17 cellular contexts compared by ENCODE assay signal in genomic region chr11:395866-396265, GRCh38. TPM values are rescaled to one million over a fixed set of nuclear protein-coding genes. Genes with fewer than 3 reads are reported as not detected.
DNase-seq lines count a peak whose midpoint lies in the region; ATAC-seq and TF ChIP-seq lines count a peak whose summit lies in the region.
"Had no signal": no experiment of that assay in that cellular context is flagged by ENCODE, and none has a peak within 500 bp of the region (broad histone marks: within the 10 kb centered on the region; RNA-seq: fewer than 3 reads in every experiment).

No MANE protein-coding gene starts in this region.

- H3K4me2 ChIP-seq in DND-41 (ENCODE audit: insufficient read depth, low read length) (no peak overlapping the region), mammary epithelial cell (ENCODE audit: insufficient read depth, low read depth, low read length) (peak overlapping the region; percentile 96), neural progenitor cell (no peak overlapping the region)

- no peak overlapping the region for H3K27ac Mint-ChIP-seq in neural progenitor cell
- H3K27ac Mint-ChIP-seq: activated naive CD4-positive, alpha-beta T cell treated with anti-CD3 and anti-CD28 coated beads for 36 hours; stimulated activated naive B cell treated with anti-CD40 and anti-IgM and Interleukin-4, amounts not matched to agents 10 μg/mL and 1 μg/mL and 100 μg/mL, for 72 hours; WTC11 had no signal

- H3K4me1 ChIP-seq in DND-41 (ENCODE audit: insufficient read depth, low read length) (no peaks in the 10 kb centered on the region), mammary epithelial cell (ENCODE audit: insufficient read depth, low read length) (peaks cover 34% of the 10 kb centered on the region), neural progenitor cell (peaks cover 10% of the 10 kb centered on the region)

- H3K27me3 ChIP-seq in DND-41 (ENCODE audit: insufficient read depth, low read length, poor library complexity) (peaks cover 19% of the 10 kb centered on the region), mammary epithelial cell (ENCODE audit: insufficient read depth, low read length) (no peaks in the 10 kb centered on the region), neural progenitor cell (no peaks in the 10 kb centered on the region)

- no TSS peak for BruUV-seq in mammary epithelial cell (replicated peaks; lab: Mats Ljungman, UMichigan)

- CTCF ChIA-PET in mammary epithelial cell (lab: Charles Lee; ENCODE audit: low non-redundant PET), result no interaction called here

- in situ Hi-C loops in mammary epithelial cell (cut with MboI; ENCODE audit: low sequenced_read_pairs in 2 of 2), result no loop called here

- 51% methylated on average over 8 of the region's 11 CpGs for WGBS in mammary epithelial cell (ENCODE audit: low coverage, missing lambda C conversion rate)

- 0 out of 3 replicates have a peak, but pooled peaks have one; percentile 3 for ATAC-seq in DND-41 (ENCODE audit: insufficient read depth, low read depth)

- TF ChIP-seq CTCF in DND-41 (IDR thresholded peaks at IDR 0.05; ENCODE audit: borderline replicate concordance, extremely low read depth, low read length, poor library complexity, severe bottlenecking), result no peak
- no peak for TF ChIP-seq CTCF in mammary epithelial cell (conservative IDR thresholded peaks at IDR 0.05 in 1 of 2, IDR thresholded peaks at IDR 0.05 in 1 of 2; ENCODE audit: extremely low read depth in 1 of 2, insufficient read depth in 1 of 2, low read depth in 1 of 2, low read length in 2 of 2)
- no peak for TF ChIP-seq CTCF in neural progenitor cell (IDR thresholded peaks at IDR 0.05)

- H3K79me2 ChIP-seq in DND-41 (ENCODE audit: insufficient read depth, low read length) (no peaks in the 10 kb centered on the region), mammary epithelial cell (ENCODE audit: insufficient read depth, low read length) (peaks cover 85% of the 10 kb centered on the region), neural progenitor cell (ENCODE audit: low read depth) (no peaks in the 10 kb centered on the region)

- intact Hi-C loops in mammary epithelial cell (cut with micrococcal nuclease), result loop anchor here (2.0 kb wide), 2 partner anchors 111 to 123 kb away; partner anchors contain the start of gene RNH1
- intact Hi-C loops in head of caudate nucleus (cut with DNase I), result no loop called here

- H3K27ac ChIP-seq in DND-41 (ENCODE audit: low read length) (no peak overlapping the region), mammary epithelial cell (ENCODE audit: insufficient read depth, low read depth, low read length) (no peak overlapping the region), neural progenitor cell (no peak overlapping the region)
- H3K27ac ChIP-seq: brain microvascular endothelial cell, uterus had no signal

- no peak overlapping the region for H3K4me3 ChIP-seq in DND-41 (ENCODE audit: low read depth in 1 of 2, low read length in 2 of 2)
- peak overlapping the region; percentile 51 to 75 (median 71) for H3K4me3 ChIP-seq in mammary epithelial cell (replicated peaks in 1 of 3; ENCODE audit: insufficient read depth in 1 of 3, low read depth in 2 of 3, low read length in 3 of 3)
- H3K4me3 ChIP-seq in neural progenitor cell, result no peak overlapping the region
- H3K4me3 ChIP-seq: uterus had no signal

- peaks cover 9% of the 10 kb centered on the region for H3K9me3 Mint-ChIP-seq in neural progenitor cell
- H3K9me3 Mint-ChIP-seq: stimulated activated naive B cell treated with anti-CD40 and anti-IgM and Interleukin-4, amounts not matched to agents 10 μg/mL and 1 μg/mL and 100 μg/mL, for 72 hours had no signal

- dilution Hi-C loops in mammary epithelial cell (cut with HindIII; ENCODE audit: low sequenced_read_pairs), result no loop called here

- H3K9ac ChIP-seq in DND-41 (ENCODE audit: low read depth, low read length), result no peak overlapping the region
- no peak overlapping the region for H3K9ac ChIP-seq in mammary epithelial cell (ENCODE audit: insufficient read depth, low read length)
- H3K9ac ChIP-seq in neural progenitor cell, result no peak overlapping the region

- H3K4me3 Mint-ChIP-seq in neural progenitor cell, result peak overlapping the region; percentile 43
- H3K4me3 Mint-ChIP-seq: activated naive CD4-positive, alpha-beta T cell treated with anti-CD3 and anti-CD28 coated beads for 36 hours; WTC11 had no signal

- DNase-seq in DND-41 (no peak), mammary epithelial cell (peak; percentile 41), neural progenitor cell (ENCODE audit: low spot score) (no peak), activated gamma-delta T cell treated with Interleukin-2 at 50 U/mL for 16 hours (no peak), head of caudate nucleus (no peak)
- DNase-seq in stimulated activated naive CD4-positive, alpha-beta T cell treated with Interleukin-2 at 50 U/mL for 16 hours (lab: John Stamatoyannopoulos, UW), result no peak
- DNase-seq: activated naive CD4-positive, alpha-beta T cell treated with anti-CD3 and anti-CD28 coated beads for 36 hours; brain microvascular endothelial cell; NCI-H1694; NCI-H510A; OCI-M1; retina; stimulated activated CD4-positive, alpha-beta T cell treated with anti-CD3 and anti-CD28 coated beads, Interleukin-4, amount 100 ng/mL, for 24 hours; stimulated activated naive B cell treated with anti-CD40 and anti-IgM and Interleukin-4, amounts not matched to agents 10 μg/mL and 1 μg/mL and 100 μg/mL, for 72 hours; uterus had no signal

- H2AFZ ChIP-seq in DND-41 (ENCODE audit: low read depth, low read length), result no peak overlapping the region
- no peak overlapping the region for H2AFZ ChIP-seq in mammary epithelial cell (ENCODE audit: low read depth, low read length)
- no peak overlapping the region for H2AFZ ChIP-seq in neural progenitor cell (replicated peaks)

- H3K9me3 ChIP-seq in DND-41 (ENCODE audit: insufficient read depth, low read length, severe bottlenecking) (no peaks in the 10 kb centered on the region), mammary epithelial cell (replicated peaks; ENCODE audit: insufficient read depth, low read length) (no peaks in the 10 kb centered on the region), neural progenitor cell (ENCODE audit: low read depth) (no peaks in the 10 kb centered on the region)
- H3K9me3 ChIP-seq: uterus had no signal

- H3K36me3 Mint-ChIP-seq in neural progenitor cell, result no peaks in the 10 kb centered on the region
- H3K36me3 Mint-ChIP-seq: stimulated activated naive B cell treated with anti-CD40 and anti-IgM and Interleukin-4, amounts not matched to agents 10 μg/mL and 1 μg/mL and 100 μg/mL, for 72 hours had no signal

- no peaks in the 10 kb centered on the region for H3K36me3 ChIP-seq in DND-41 (ENCODE audit: insufficient read depth, low read length)
- no peaks in the 10 kb centered on the region for H3K36me3 ChIP-seq in mammary epithelial cell (ENCODE audit: insufficient read depth, low read length)
- no peaks in the 10 kb centered on the region for H3K36me3 ChIP-seq in neural progenitor cell
- H3K36me3 ChIP-seq: brain microvascular endothelial cell, uterus had no signal

- H3K27me3 Mint-ChIP-seq in neural progenitor cell (ENCODE audit: insufficient read depth, low read depth), result peaks cover 6% of the 10 kb centered on the region

- no peaks in the 10 kb centered on the region for H3F3A ChIP-seq in neural progenitor cell (ENCODE audit: low read depth)

- peaks cover 25% of the 10 kb centered on the region for H4K20me1 ChIP-seq in DND-41 (ENCODE audit: insufficient read depth, low read length)
- H4K20me1 ChIP-seq in mammary epithelial cell (ENCODE audit: insufficient read depth, low read length), result peaks cover 4% of the 10 kb centered on the region
- H4K20me1 ChIP-seq in neural progenitor cell (ENCODE audit: low read depth), result no peaks in the 10 kb centered on the region

- H3K4me1 Mint-ChIP-seq in neural progenitor cell, result no peaks in the 10 kb centered on the region

RNA-seq across cellular contexts. Expression of gene PKP3, which starts 1.9 kb away (rescaled TPM):
- total RNA-seq in mammary epithelial cell (100 to 1,000 TPM; 248 to 274 TPM), neural progenitor cell (ENCODE audit: low replicate concordance) (6.5 and 8.5 TPM in 2 replicates)
- 149 TPM for polyA plus RNA-seq in mammary epithelial cell
- polyA minus RNA-seq in mammary epithelial cell, result 62.8 TPM
- total RNA-seq: activated naive CD4-positive, alpha-beta T cell treated with anti-CD3 and anti-CD28 coated beads for 36 hours had no signal

RNA-seq across cellular contexts. Expression of gene SIGIRR, which starts 18.9 kb away (rescaled TPM):
- 1 to 10 TPM; 1.8 to 5.4 TPM for total RNA-seq in mammary epithelial cell
- polyA plus RNA-seq in mammary epithelial cell, result 1.6 TPM
- not detected for polyA minus RNA-seq in mammary epithelial cell
- total RNA-seq in neural progenitor cell (ENCODE audit: low replicate concordance), result 5.4 and 8.4 TPM in 2 replicates

RNA-seq across cellular contexts. Expression of gene B4GALNT4, which starts 26.6 kb away (rescaled TPM):
- 10 to 100 TPM in 1 of 2 donors, 1 to 10 TPM in 1; 1.5 to 16.2 TPM for total RNA-seq in mammary epithelial cell
- polyA plus RNA-seq in mammary epithelial cell, result 7.6 TPM
- polyA minus RNA-seq in mammary epithelial cell, result 5.0 TPM
- 16.4 and 110 TPM in 2 replicates for total RNA-seq in neural progenitor cell (ENCODE audit: low replicate concordance)

RNA-seq across cellular contexts. Expression of gene ANO9, which starts 45.9 kb away (rescaled TPM):
- total RNA-seq in mammary epithelial cell (10 to 100 TPM; 11.3 to 31.2 TPM), neural progenitor cell (ENCODE audit: low replicate concordance) (1.3 and 4.7 TPM in 2 replicates)
- 16.6 TPM for polyA plus RNA-seq in mammary epithelial cell
- 12.6 TPM for polyA minus RNA-seq in mammary epithelial cell
- polyA plus RNA-seq: BJ had no signal

RNA-seq across cellular contexts. Expression of gene PTDSS2, which starts 54.2 kb away (rescaled TPM):
- total RNA-seq in mammary epithelial cell, result 10 to 100 TPM; 30.8 to 34.5 TPM
- polyA plus RNA-seq in mammary epithelial cell, result 32.6 TPM
- 41.4 TPM for polyA minus RNA-seq in mammary epithelial cell
- total RNA-seq in neural progenitor cell (ENCODE audit: low replicate concordance), result 24.7 and 44.2 TPM in 2 replicates

Comparison
In these comparisons a context has a peak if more than half of its experiments do, and no peak if none do; other contexts are left out.
1. H3K4me3 ChIP-seq: peak in mammary epithelial cell (3 of 3); none in DND-41 (0 of 2) and neural progenitor cell (single experiment).
2. RNA of gene PKP3, which starts 1.9 kb away (total RNA-seq): 248 to 274 TPM in mammary epithelial cell; 6.5 to 8.5 TPM in neural progenitor cell; every median in the first group is over 10 times any median in the second.